8 cellular contexts compared by ENCODE assay signal in genomic region chr2:191666733-191667132, GRCh38. TPM values are rescaled to one million over a fixed set of nuclear protein-coding genes. Genes with fewer than 3 reads are reported as not detected.
DNase-seq lines count a peak whose midpoint lies in the region; ATAC-seq lines count a peak whose summit lies in the region.

No MANE protein-coding gene starts in this region.

- H3K4me1 ChIP-seq in trophoblast cell (ENCODE audit: control insufficient read depth in 1 of 2, insufficient read depth in 2 of 2, low read length in 2 of 2) = peaks cover 4 to 6% of the 10 kb centered on the region in 2 experiments

- no peak overlapping the region for H3K18ac ChIP-seq in trophoblast cell (ENCODE audit: low read length)

- no peak overlapping the region for H2BK12ac ChIP-seq in trophoblast cell (ENCODE audit: low read length)

- no CpG with 5 or more reads among the region's 3 CpGs for WGBS in trophoblast cell (ENCODE audit: extremely low coverage, insufficient coverage, insufficient read length)

- H3K9ac ChIP-seq in trophoblast cell (ENCODE audit: low read length) = no peak overlapping the region

- H2AFZ ChIP-seq in trophoblast cell (ENCODE audit: insufficient read depth, low read length, poor library complexity) = no peak overlapping the region

- ATAC-seq in GM19025 (IDR thresholded peaks at IDR 0.05; ENCODE audit: low read depth, unreplicated experiment) = peak; percentile 82
- ATAC-seq in HG02884 (IDR thresholded peaks at IDR 0.05; ENCODE audit: unreplicated experiment) = peak; percentile 67

- H3K79me2 ChIP-seq in trophoblast cell (ENCODE audit: control insufficient read depth, insufficient read depth, low read length, poor library complexity) = no peaks in the 10 kb centered on the region

- H3K9me3 ChIP-seq in trophoblast cell (ENCODE audit: insufficient read depth, low read depth, low read length) = no peaks in the 10 kb centered on the region

- H3K14ac ChIP-seq in trophoblast cell (ENCODE audit: low read length) = no peak overlapping the region

- H4K8ac ChIP-seq in trophoblast cell (ENCODE audit: low read depth, low read length) = no peak overlapping the region

- H2BK120ac ChIP-seq in trophoblast cell (ENCODE audit: insufficient read depth, low read length, poor library complexity) = no peak overlapping the region

- peak overlapping the region; percentile 23 for H2BK5ac ChIP-seq in trophoblast cell (ENCODE audit: low read depth, low read length, poor library complexity)

- H4K12ac ChIP-seq in trophoblast cell (ENCODE audit: low read depth, low read length) = no peak overlapping the region

- no peak overlapping the region for H3K23ac ChIP-seq in trophoblast cell (ENCODE audit: low read length)

- no peaks in the 10 kb centered on the region for H3K36me3 ChIP-seq in trophoblast cell (ENCODE audit: control insufficient read depth in 1 of 2, insufficient read depth in 2 of 2, low read length in 2 of 2)

- H3K27ac ChIP-seq in trophoblast cell (ENCODE audit: low read depth, low read length) = peak overlapping the region; percentile 39

- no peak overlapping the region for H3K4ac ChIP-seq in trophoblast cell (ENCODE audit: low read depth, low read length)

- H4K91ac ChIP-seq in trophoblast cell (ENCODE audit: low read depth, low read length) = no peak overlapping the region

- DNase-seq in OCI-M1 (lab: John Stamatoyannopoulos, UW) (peak; percentile 79), trophoblast cell (peak; percentile 14 to 45), SW480 (ENCODE audit: low spot score) (no peak), NCI-H2227 treated with DMSO at 0.1 percent for 48 hours (lab: John Stamatoyannopoulos, UW) (no peak), cerebellar cortex (ENCODE audit: low spot score) (no peak), C1 segment of cervical spinal cord (lab: John Stamatoyannopoulos, UW) (no peak)

- H2AK5ac ChIP-seq in trophoblast cell (ENCODE audit: low read length) = no peak overlapping the region

- no peak overlapping the region for H3K4me2 ChIP-seq in trophoblast cell (ENCODE audit: low read length)

- no peaks in the 10 kb centered on the region for H3K27me3 ChIP-seq in trophoblast cell (ENCODE audit: insufficient read depth, low read length)

- H3K79me1 ChIP-seq in trophoblast cell (ENCODE audit: low read length) = peaks cover 2% of the 10 kb centered on the region

- no peak overlapping the region for H3K4me3 ChIP-seq in trophoblast cell (ENCODE audit: low read depth, low read length)

RNA-seq across cellular contexts. Expression of gene NABP1, which starts 11.2 kb away (rescaled TPM):
- polyA plus RNA-seq in trophoblast cell (2013) = 101 and 113 TPM in 2 replicates

Comparison
In these comparisons a context has a peak if more than half of its experiments do, and no peak if none do; other contexts are left out.
1. DNase-seq: peak in OCI-M1 (single experiment) and trophoblast cell (2 of 2); none in SW480 (single experiment), NCI-H2227 treated with DMSO at 0.1 percent for 48 hours (single experiment), cerebellar cortex (single experiment) and C1 segment of cervical spinal cord (0 of 14).